Comparison of ENCODE assay signal across 8 cellular contexts in the genomic region with DNA sequence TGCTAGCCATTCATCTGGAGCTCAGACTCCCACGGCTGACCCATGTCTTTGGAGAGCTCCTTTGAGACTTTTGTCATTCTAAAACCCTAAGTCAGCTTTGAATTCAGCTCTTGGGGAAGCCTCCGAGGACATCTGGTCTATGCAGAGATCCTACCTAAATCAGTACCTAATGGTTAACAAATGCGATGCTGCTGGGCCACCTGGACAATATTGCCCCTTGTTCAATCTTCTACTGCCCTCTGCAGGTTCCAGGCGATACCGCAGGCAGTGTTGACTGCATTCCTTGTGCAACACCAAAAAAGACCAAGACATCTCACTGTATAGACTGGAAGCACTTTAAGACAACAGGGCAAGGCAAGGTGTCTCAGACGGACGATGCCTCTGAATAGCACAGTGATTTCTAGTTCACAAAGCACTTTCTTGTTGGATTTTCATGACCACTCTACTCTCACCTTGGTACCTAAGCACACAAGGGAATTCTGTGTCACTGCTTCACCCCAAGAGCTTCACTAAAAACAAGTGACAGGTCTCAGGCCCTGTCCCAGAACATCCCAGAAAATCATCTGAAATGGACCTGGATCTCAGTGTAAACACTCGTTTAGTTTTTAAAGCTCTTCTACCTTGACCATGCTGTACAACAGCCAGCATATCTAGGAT.
A peak's percentile ranks its signal among the peaks of the same experiment; 100 is the strongest.
DNase-seq lines count a peak whose midpoint lies in the region; ATAC-seq lines count a peak whose summit lies in the region.

No MANE protein-coding gene starts in this region.

- peak; percentile 24 for DNase-seq in 8988T
- DNase-seq in NCI-H2171 (lab: John Stamatoyannopoulos, UW), result peak; percentile 11
- DNase-seq in activated CD4-positive, CD25-positive, alpha-beta regulatory T cell treated with anti-CD3 and anti-CD28 coated beads, Interleukin-2, amount 50 U/mL, for 16 hours (ENCODE audit: low read depth, low spot score), result peak; percentile 60
- DNase-seq in central memory CD4-positive, alpha-beta T cell, result peak; percentile 61
- peak; percentile 54 to 84 for DNase-seq in left colon
- peak; percentile 76 for DNase-seq in stimulated activated CD4-positive, alpha-beta T cell treated with anti-CD3 and anti-CD28 coated beads, Interleukin-4, amount 100 ng/mL, for 1 hour

- intact Hi-C loops in left colon (cut with DNase I, micrococcal nuclease), result loop anchor here (2.0 to 10.0 kb wide), 2 partner anchors 619 to 621 kb away; no protein-coding TSS in a partner anchor

- ATAC-seq in GM18502 (IDR thresholded peaks at IDR 0.05; ENCODE audit: poor library complexity, unreplicated experiment), result peak; percentile 84
- peak; percentile 71 for ATAC-seq in HG03060 (IDR thresholded peaks at IDR 0.05; ENCODE audit: low read depth, unreplicated experiment)
- ATAC-seq in left colon, result peak; percentile 87

Comparison
In these comparisons a context has a peak if more than half of its experiments do, and no peak if none do; other contexts are left out.
1. Peak in every context shown above with its lines: DNase-seq and ATAC-seq.
2. DNase-seq: peak in every context shown above with its lines; median percentile 76 in stimulated activated CD4-positive, alpha-beta T cell treated with anti-CD3 and anti-CD28 coated beads, Interleukin-4, amount 100 ng/mL, for 1 hour; 69 in left colon; 61 in central memory CD4-positive, alpha-beta T cell; 60 in activated CD4-positive, CD25-positive, alpha-beta regulatory T cell treated with anti-CD3 and anti-CD28 coated beads, Interleukin-2, amount 50 U/mL, for 16 hours; 24 in 8988T; 11 in NCI-H2171.